In genomic region chr10:21523557-21524008, GRCh38 we compare ENCODE assay signal across 11 cellular contexts. TPM values are rescaled to one million over a fixed set of nuclear protein-coding genes. Genes with fewer than 3 reads are reported as not detected.
DNase-seq lines count a peak whose midpoint lies in the region; ATAC-seq lines count a peak whose summit lies in the region.
"Had no signal": no experiment of that assay in that cellular context is flagged by ENCODE, and none has a peak within 500 bp of the region (broad histone marks: within the 10 kb centered on the region; RNA-seq: fewer than 3 reads in every experiment).

No MANE protein-coding gene starts in this region.

- peaks cover 74% of the 10 kb centered on the region for H3K27me3 Mint-ChIP-seq in T-helper 1 cell treated with Interleukin-12 subunit alpha and Interleukin-12 subunit beta and Interleukin-4 antibody, amounts not matched to agents 30 μg/mL and 1 μg/mL, for 36 hours (ENCODE audit: low read depth)

- H3K9ac ChIP-seq in iPS-18a (ENCODE audit: low read length) = peak overlapping the region; percentile 99
- no peak overlapping the region for H3K9ac ChIP-seq in stomach smooth muscle (ENCODE audit: low read length in 2 of 2)

- H3K27ac ChIP-seq in iPS-18a (ENCODE audit: low read length) (peak overlapping the region; percentile 99), stomach smooth muscle (ENCODE audit: low read length) (peak overlapping the region; percentile 97)

- no peak for ATAC-seq in GM18517 (IDR thresholded peaks at IDR 0.05; ENCODE audit: unreplicated experiment)
- ATAC-seq: body of pancreas had no signal

- peak overlapping the region; percentile 2 for H3K27ac Mint-ChIP-seq in T-helper 1 cell treated with Interleukin-12 subunit alpha and Interleukin-12 subunit beta and Interleukin-4 antibody, amounts not matched to agents 30 μg/mL and 1 μg/mL, for 36 hours
- H3K27ac Mint-ChIP-seq: CD4-positive, CD25-positive, alpha-beta regulatory T cell had no signal

- peaks cover 5% of the 10 kb centered on the region for H3K36me3 Mint-ChIP-seq in T-helper 1 cell treated with Interleukin-12 subunit alpha and Interleukin-12 subunit beta and Interleukin-4 antibody, amounts not matched to agents 30 μg/mL and 1 μg/mL, for 36 hours (ENCODE audit: low read depth)
- H3K36me3 Mint-ChIP-seq: CD4-positive, CD25-positive, alpha-beta regulatory T cell had no signal

- H3K4me3 ChIP-seq in iPS-18a (ENCODE audit: low read length) (peak overlapping the region; percentile 96), stomach smooth muscle (ENCODE audit: low read length in 2 of 2) (peak overlapping the region in 1 of 2 donors; percentile 31)
- H3K4me3 ChIP-seq: body of pancreas had no signal

- H3K4me1 ChIP-seq in iPS-18a (ENCODE audit: control insufficient read depth, low read depth, low read length) (peaks cover 56% of the 10 kb centered on the region), stomach smooth muscle (ENCODE audit: control insufficient read depth, insufficient read depth, low read length) (peaks cover 23% of the 10 kb centered on the region)

- no peaks in the 10 kb centered on the region for H3K9me3 Mint-ChIP-seq in T-helper 1 cell treated with Interleukin-12 subunit alpha and Interleukin-12 subunit beta and Interleukin-4 antibody, amounts not matched to agents 30 μg/mL and 1 μg/mL, for 36 hours

- peak overlapping the region; percentile 44 for H3K4me3 Mint-ChIP-seq in T-helper 1 cell treated with Interleukin-12 subunit alpha and Interleukin-12 subunit beta and Interleukin-4 antibody, amounts not matched to agents 30 μg/mL and 1 μg/mL, for 36 hours

- DNase-seq in T-helper 1 cell (no peak), SK-N-DZ (ENCODE audit: low spot score) (peak; percentile 71), middle frontal gyrus (ENCODE audit: extremely low spot score, low spot score) (no peak)
- DNase-seq in activated effector memory CD4-positive, alpha-beta T cell treated with anti-CD3 and anti-CD28 coated beads, Interleukin-2, amount 50 U/mL, for 16 hours = no peak
- DNase-seq: CD4-positive, CD25-positive, alpha-beta regulatory T cell; stimulated activated naive CD4-positive, alpha-beta T cell had no signal

- peaks cover 26% of the 10 kb centered on the region for H3K27me3 ChIP-seq in iPS-18a (ENCODE audit: control insufficient read depth, insufficient read depth, low read length)
- H3K27me3 ChIP-seq in stomach smooth muscle (ENCODE audit: control insufficient read depth in 1 of 2, insufficient read depth in 2 of 2, low read length in 2 of 2) = peaks cover 0 to 8% of the 10 kb centered on the region in 2 donors
- H3K27me3 ChIP-seq: body of pancreas had no signal

- H3K36me3 ChIP-seq in iPS-18a (ENCODE audit: control insufficient read depth, low read depth, low read length) = no peaks in the 10 kb centered on the region
- H3K36me3 ChIP-seq in stomach smooth muscle (ENCODE audit: control insufficient read depth in 2 of 2, insufficient read depth in 2 of 2, low read length in 2 of 2) = no peaks in the 10 kb centered on the region

- no peaks in the 10 kb centered on the region for H3K9me3 ChIP-seq in iPS-18a (ENCODE audit: control insufficient read depth, low read depth, low read length)
- H3K9me3 ChIP-seq in stomach smooth muscle (ENCODE audit: control insufficient read depth in 2 of 2, low read length in 2 of 2) = no peaks in the 10 kb centered on the region
- H3K9me3 ChIP-seq: body of pancreas had no signal

- H3K4me1 Mint-ChIP-seq in T-helper 1 cell treated with Interleukin-12 subunit alpha and Interleukin-12 subunit beta and Interleukin-4 antibody, amounts not matched to agents 30 μg/mL and 1 μg/mL, for 36 hours (ENCODE audit: low read depth) = peaks cover 43% of the 10 kb centered on the region

RNA-seq across cellular contexts. Expression of gene SKIDA1, which starts 1.9 kb away (rescaled TPM):
- polyA plus RNA-seq in SK-N-DZ (2014; cell fraction: cytosol; rRNA removed) = 8.1 and 9.6 TPM in 2 replicates
- 5.6 and 9.0 TPM in 2 replicates for polyA plus RNA-seq in SK-N-DZ (2014; cell fraction: nucleus; rRNA removed)
- polyA plus RNA-seq: CD4-positive, CD25-positive, alpha-beta regulatory T cell had no signal

RNA-seq across cellular contexts. Expression of gene MLLT10, which starts 10.4 kb away (rescaled TPM):
- polyA plus RNA-seq in SK-N-DZ (2014; cell fraction: cytosol; rRNA removed) = 24.0 and 28.9 TPM in 2 replicates
- polyA plus RNA-seq in SK-N-DZ (2014; cell fraction: nucleus; rRNA removed) = 36.8 and 39.1 TPM in 2 replicates
